Comparison of ENCODE assay signal across 8 cellular contexts in the genomic region with DNA sequence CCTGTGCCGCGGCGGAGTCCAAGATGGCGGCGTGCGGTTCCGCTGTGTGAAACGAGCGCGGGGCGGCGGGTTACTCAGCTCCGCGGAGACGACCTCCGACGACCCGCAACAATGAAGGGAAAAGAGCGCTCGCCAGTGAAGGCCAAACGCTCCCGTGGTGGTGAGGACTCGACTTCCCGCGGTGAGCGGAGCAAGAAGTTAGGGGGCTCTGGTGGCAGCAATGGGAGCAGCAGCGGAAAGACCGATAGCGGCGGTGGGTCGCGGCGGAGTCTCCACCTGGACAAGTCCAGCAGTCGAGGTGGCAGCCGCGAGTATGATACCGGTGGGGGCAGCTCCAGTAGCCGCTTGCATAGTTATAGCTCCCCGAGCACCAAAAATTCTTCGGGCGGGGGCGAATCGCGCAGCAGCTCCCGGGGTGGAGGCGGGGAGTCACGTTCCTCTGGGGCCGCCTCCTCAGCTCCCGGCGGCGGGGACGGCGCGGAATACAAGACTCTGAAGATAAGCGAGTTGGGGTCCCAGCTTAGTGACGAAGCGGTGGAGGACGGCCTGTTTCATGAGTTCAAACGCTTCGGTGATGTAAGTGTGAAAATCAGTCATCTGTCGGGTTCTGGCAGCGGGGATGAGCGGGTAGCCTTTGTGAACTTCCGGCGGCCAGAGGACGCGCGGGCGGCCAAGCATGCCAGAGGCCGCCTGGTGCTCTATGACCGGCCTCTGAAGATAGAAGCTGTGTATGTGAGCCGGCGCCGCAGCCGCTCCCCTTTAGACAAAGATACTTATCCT.
DNase-seq lines count a peak whose midpoint lies in the region; ATAC-seq and TF ChIP-seq lines count a peak whose summit lies in the region.

No MANE protein-coding gene starts in this region.

- peaks cover 4% of the 10 kb centered on the region for H3K9me3 ChIP-seq in neuron (ENCODE audit: low read length)
- no peaks in the 10 kb centered on the region for H3K9me3 ChIP-seq in tibial artery

- ATAC-seq in HG02623 (IDR thresholded peaks at IDR 0.05; ENCODE audit: unreplicated experiment): no peak

- TF ChIP-seq CTCF in fibroblast of mammary gland (conservative IDR thresholded peaks at IDR 0.05; ENCODE audit: control insufficient read depth, insufficient read depth, low read depth, low read length) (peak; percentile 39), tibial artery (IDR thresholded peaks at IDR 0.05) (peak; percentile 49 to 77)

- peak; percentile 92 for TF ChIP-seq POLR2A in GM18951 (IDR thresholded peaks at IDR 0.05; ENCODE audit: extremely low read depth, insufficient read depth, insufficient read length)

- H3K27ac ChIP-seq in tibial artery: peak overlapping the region; percentile 85 to 91

- peaks cover 36% of the 10 kb centered on the region for H3K36me3 ChIP-seq in neuron (ENCODE audit: insufficient read depth, low read length)
- H3K36me3 ChIP-seq in tibial artery: peaks cover 14 to 26% (median 23%) of the 10 kb centered on the region in 3 donors

- H2AFZ ChIP-seq in neuron (ENCODE audit: low read depth, low read length): peak overlapping the region; percentile 31

- H3K4me3 ChIP-seq in fibroblast of mammary gland (ENCODE audit: control insufficient read depth, low read depth, low read length): peak overlapping the region; percentile 99
- H3K4me3 ChIP-seq in neuron (ENCODE audit: low read length): peak overlapping the region; percentile 86
- peak overlapping the region; percentile 94 to 95 for H3K4me3 ChIP-seq in tibial artery

- H3K4me1 ChIP-seq in neuron (ENCODE audit: insufficient read depth, low read length): peaks cover 49% of the 10 kb centered on the region
- H3K4me1 ChIP-seq in tibial artery: peaks cover 0 to 56% (median 40%) of the 10 kb centered on the region in 4 donors

- intact Hi-C loops in tibial artery (cut with DNase I; ENCODE audit: low total_unique reads): loop anchor here (1.0 to 5.0 kb wide), 2 partner anchors 53 to 68 kb away; a partner anchor contains a TSS

- DNase-seq in AG08395 (ENCODE audit: low spot score): peak; percentile 25
- peak; percentile 51 for DNase-seq in NCI-H2196 (lab: John Stamatoyannopoulos, UW; ENCODE audit: unreplicated experiment)
- DNase-seq in activated CD8-positive, alpha-beta memory T cell treated with anti-CD3 and anti-CD28 coated beads, Interleukin-2, amount 50 U/mL, for 48 hours: peak; percentile 81
- DNase-seq in fibroblast of mammary gland (ENCODE audit: low read depth): peak; percentile 71
- peak in 1 of 2 donors; percentile 51 for DNase-seq in tibial artery

- in situ Hi-C loops in GM18951 (cut with MboI; ENCODE audit: low sequenced_read_pairs, unreplicated experiment): no loop called here

- H3K27me3 ChIP-seq in neuron (ENCODE audit: insufficient read depth, low read length) (no peaks in the 10 kb centered on the region), tibial artery (no peaks in the 10 kb centered on the region)
